Comparison of ENCODE assay signal across 14 cellular contexts in genomic region chr6:23654745-23655144, GRCh38.
"Had no signal": no experiment of that assay in that cellular context is flagged by ENCODE, and none has a peak within 500 bp of the region (broad histone marks: within the 10 kb centered on the region; RNA-seq: fewer than 3 reads in every experiment).

No MANE protein-coding gene starts in this region.

- H3K27me3 Mint-ChIP-seq: memory B cell; natural killer cell treated with Interleukin-12 subunit alpha and Interleukin-12 subunit beta and Interleukin-15 and Interleukin-18, amount 100 ng/mL, for 72 hours; stimulated activated naive B cell treated with anti-CD40 and anti-IgM and Interleukin-4, amounts not matched to agents 10 μg/mL and 1 μg/mL and 100 μg/mL, for 72 hours had no signal

- H3K27ac Mint-ChIP-seq: memory B cell; natural killer cell treated with Interleukin-12 subunit alpha and Interleukin-12 subunit beta and Interleukin-15 and Interleukin-18, amount 100 ng/mL, for 72 hours; stimulated activated naive B cell treated with anti-CD40 and anti-IgM and Interleukin-4, amounts not matched to agents 10 μg/mL and 1 μg/mL and 100 μg/mL, for 72 hours had no signal

- ATAC-seq: gastroesophageal sphincter; heart right ventricle; natural killer cell treated with Interleukin-12 subunit alpha and Interleukin-12 subunit beta and Interleukin-15 and Interleukin-18, amount 100 ng/mL, for 72 hours; stimulated activated naive B cell treated with anti-CD40 and anti-IgM and Interleukin-4, amounts not matched to agents 10 μg/mL and 1 μg/mL and 100 μg/mL, for 72 hours had no signal

- H3K27ac ChIP-seq: gastroesophageal sphincter, heart right ventricle, left ventricle myocardium inferior, SK-N-MC had no signal

- H3K4me1 Mint-ChIP-seq: memory B cell; stimulated activated naive B cell treated with anti-CD40 and anti-IgM and Interleukin-4, amounts not matched to agents 10 μg/mL and 1 μg/mL and 100 μg/mL, for 72 hours had no signal

- H3K9me3 Mint-ChIP-seq: stimulated activated naive B cell treated with anti-CD40 and anti-IgM and Interleukin-4, amounts not matched to agents 10 μg/mL and 1 μg/mL and 100 μg/mL, for 72 hours had no signal

- DNase-seq: activated CD4-positive, alpha-beta T cell treated with anti-CD3 and anti-CD28 coated beads, Interleukin-2, amount 50 U/mL, for 1 hour; activated CD8-positive, alpha-beta memory T cell treated with anti-CD3 and anti-CD28 coated beads for 24 hours; activated naive CD4-positive, alpha-beta T cell treated with Interleukin-2 at 50 U/mL for 16 hours; anterior cingulate cortex; erythroblast; heart right ventricle; left ventricle myocardium inferior; stimulated activated naive B cell treated with anti-CD40 and anti-IgM and Interleukin-4, amounts not matched to agents 10 μg/mL and 1 μg/mL and 100 μg/mL, for 72 hours; substantia nigra; trophoblast cell had no signal

- H3K36me3 Mint-ChIP-seq: memory B cell; natural killer cell treated with Interleukin-12 subunit alpha and Interleukin-12 subunit beta and Interleukin-15 and Interleukin-18, amount 100 ng/mL, for 72 hours; stimulated activated naive B cell treated with anti-CD40 and anti-IgM and Interleukin-4, amounts not matched to agents 10 μg/mL and 1 μg/mL and 100 μg/mL, for 72 hours had no signal

- H3K4me3 Mint-ChIP-seq: memory B cell; natural killer cell treated with Interleukin-12 subunit alpha and Interleukin-12 subunit beta and Interleukin-15 and Interleukin-18, amount 100 ng/mL, for 72 hours; stimulated activated naive B cell treated with anti-CD40 and anti-IgM and Interleukin-4, amounts not matched to agents 10 μg/mL and 1 μg/mL and 100 μg/mL, for 72 hours had no signal
